Comparison of ENCODE assay signal across 14 cellular contexts in the genomic region with DNA sequence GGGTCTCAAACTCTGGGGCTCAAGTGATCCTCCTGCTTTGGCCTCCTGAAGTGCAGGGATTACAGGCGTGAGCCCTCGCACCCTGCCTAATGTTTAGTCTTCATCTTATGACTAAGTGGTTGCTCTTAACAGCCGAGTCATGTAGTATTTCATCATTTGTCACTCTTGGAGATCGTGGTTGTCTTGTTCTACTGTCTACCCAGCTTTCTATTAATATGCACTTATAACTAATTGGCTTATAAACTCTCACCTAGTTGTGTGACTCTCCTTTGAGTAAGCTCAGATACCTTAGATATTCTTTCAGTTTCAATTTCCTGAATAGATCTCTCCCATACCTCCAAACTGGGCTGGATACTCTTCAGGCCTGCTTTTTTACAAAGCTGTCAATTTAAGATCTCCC. TPM values are rescaled to one million over a fixed set of nuclear protein-coding genes. Genes with fewer than 3 reads are reported as not detected.
DNase-seq lines count a peak whose midpoint lies in the region; ATAC-seq, FAIRE-seq and TF ChIP-seq lines count a peak whose summit lies in the region.
"Had no signal": no experiment of that assay in that cellular context is flagged by ENCODE, and none has a peak within 500 bp of the region (broad histone marks: within the 10 kb centered on the region; RNA-seq: fewer than 3 reads in every experiment).

No MANE protein-coding gene starts in this region.

- peak; percentile 21 to 53 for ATAC-seq in activated T-cell treated with anti-CD3 and anti-CD28 coated beads, Interleukin-2, amount 50 U/mL, for 4 hours
- no peak for ATAC-seq in K562

- H2AFZ ChIP-seq in K562 (ENCODE audit: low read depth, low read length), result no peak overlapping the region

- H3K4me1 ChIP-seq in K562 (replicated peaks in 1 of 2; ENCODE audit: control insufficient read depth in 2 of 2, insufficient read depth in 2 of 2, low read length in 2 of 2) (no peaks in the 10 kb centered on the region), small intestine (ENCODE audit: control insufficient read depth in 2 of 2, insufficient read depth in 1 of 2, low read depth in 1 of 2, low read length in 1 of 2) (peaks cover 4 to 7% of the 10 kb centered on the region in 2 donors), kidney (ENCODE audit: control insufficient read depth in 1 of 2, insufficient read depth in 1 of 2, low read depth in 1 of 2, low read length in 2 of 2) (peaks cover 7 to 16% of the 10 kb centered on the region in 2 donors), tibial nerve (peaks cover 0 to 15% (median 6%) of the 10 kb centered on the region in 4 donors)

- FAIRE-seq in K562 (lab: Jason Lieb, UNC) (no peak), small intestine (lab: Jason Lieb, UNC) (peak; percentile 33), kidney (lab: Jason Lieb, UNC) (no peak)

- TF ChIP-seq CTCF in K562 (IDR thresholded peaks at IDR 0.05 in 2 of 3, conservative IDR thresholded peaks at IDR 0.05 in 1 of 3; ENCODE audit: insufficient read depth in 2 of 3, low read depth in 1 of 3, low read length in 3 of 3), result no peak
- TF ChIP-seq CTCF in kidney (IDR thresholded peaks at IDR 0.05; ENCODE audit: borderline replicate concordance, extremely low read depth, insufficient read depth), result no peak
- TF ChIP-seq CTCF in GM13976 (IDR thresholded peaks at IDR 0.05; ENCODE audit: borderline replicate concordance, control extremely low read depth, extremely low read depth, insufficient read depth, missing control alignments), result no peak
- no peak for TF ChIP-seq CTCF in tibial nerve (IDR thresholded peaks at IDR 0.05)

- H3K9me1 ChIP-seq in K562 (ENCODE audit: control insufficient read depth, insufficient read depth, low read length), result no peaks in the 10 kb centered on the region

- no peaks in the 10 kb centered on the region for H4K20me1 ChIP-seq in K562 (replicated peaks; ENCODE audit: control insufficient read depth, insufficient read depth, low read length)

- in situ Hi-C loops in K562 (cut with MboI) (no loop called here), GM13976 (cut with MboI; ENCODE audit: low sequenced_read_pairs, unreplicated experiment) (no loop called here)

- POLR2A ChIA-PET in K562 (lab: Yijun Ruan, JAX), result interaction anchor here (0.7 to 1.9 kb wide), 3 partner anchors 10 to 17 kb away, joined by 3 to 5 read pairs (median 4); no protein-coding TSS in a partner anchor

- no peak overlapping the region for H3K9ac ChIP-seq in K562 (ENCODE audit: insufficient read depth in 1 of 2, low read depth in 2 of 2, low read length in 2 of 2)
- H3K9ac ChIP-seq in kidney (ENCODE audit: low read length in 2 of 2), result no peak overlapping the region

- no peak overlapping the region for H3K27ac ChIP-seq in K562 (ENCODE audit: extremely low read depth, low read depth, low read length)
- H3K27ac ChIP-seq in small intestine (ENCODE audit: low read depth in 1 of 2, low read length in 1 of 2), result peak overlapping the region; percentile 4 to 47
- H3K27ac ChIP-seq in kidney (ENCODE audit: low read depth in 2 of 2, low read length in 2 of 2), result no peak overlapping the region
- no peak overlapping the region for H3K27ac ChIP-seq in tibial nerve
- H3K27ac ChIP-seq: suprapubic skin had no signal

- BruUV-seq in K562 (replicated peaks; lab: Mats Ljungman, UMichigan), result no TSS peak

- H3K9me3 Mint-ChIP-seq in activated T-cell treated with anti-CD3 and anti-CD28 coated beads, Interleukin-2, amount 50 U/mL, for 4 hours, result peaks cover 3% of the 10 kb centered on the region

- WGBS in K562 (ENCODE audit: insufficient coverage, low coverage, missing lambda C conversion rate), result 0% methylated on average over 4 of the region's 4 CpGs
- WGBS in small intestine, 3 donors, result 43 to 60% (median 51%) methylated on average over 4 of the region's 4 CpGs
- 86 to 90% methylated on average over 4 of the region's 4 CpGs for WGBS in tibial nerve, 2 donors

- peaks cover 16% of the 10 kb centered on the region for H3K4me1 Mint-ChIP-seq in activated T-cell treated with anti-CD3 and anti-CD28 coated beads, Interleukin-2, amount 50 U/mL, for 4 hours (ENCODE audit: low read depth)

- intact Hi-C loops in K562 (cut with micrococcal nuclease), result no loop called here
- intact Hi-C loops in kidney (cut with DNase I), result no loop called here

- H3K4me2 ChIP-seq in K562 (ENCODE audit: insufficient read depth, low read length), result no peak overlapping the region

- peaks cover 6% of the 10 kb centered on the region for H3K36me3 Mint-ChIP-seq in activated T-cell treated with anti-CD3 and anti-CD28 coated beads, Interleukin-2, amount 50 U/mL, for 4 hours (ENCODE audit: insufficient read depth)

- TF ChIP-seq POLR2A in K562 (conservative IDR thresholded peaks at IDR 0.05) (no peak), tibial nerve (IDR thresholded peaks at IDR 0.05) (no peak)

- H3K4me3 ChIP-seq in K562 (no peak overlapping the region), small intestine (ENCODE audit: low read depth in 1 of 2, low read length in 2 of 2) (no peak overlapping the region), kidney (ENCODE audit: low read length in 2 of 2) (no peak overlapping the region), tibial nerve (no peak overlapping the region)
- H3K4me3 ChIP-seq: suprapubic skin had no signal

- H3K9me3 ChIP-seq in K562 (replicated peaks; ENCODE audit: control insufficient read depth, insufficient read depth, low read depth, low read length), result no peaks in the 10 kb centered on the region
- no peaks in the 10 kb centered on the region for H3K9me3 ChIP-seq in small intestine (ENCODE audit: control insufficient read depth, low read depth)
- H3K9me3 ChIP-seq in kidney (ENCODE audit: control insufficient read depth in 1 of 2, low read length in 2 of 2), result no peaks in the 10 kb centered on the region
- H3K9me3 ChIP-seq in tibial nerve, result peaks cover 0 to 3% (median 0%) of the 10 kb centered on the region in 4 donors
- H3K9me3 ChIP-seq: suprapubic skin had no signal

- no peak for DNase-seq in activated T-cell treated with anti-CD3 and anti-CD28 coated beads, Interleukin-2, amount 50 U/mL, for 4 hours
- no peak for DNase-seq in activated T-cell treated with anti-CD3 and anti-CD28 coated beads, Interleukin-2, amount 50 U/mL, for 48 hours
- DNase-seq in M059J (ENCODE audit: low read depth), result peak; percentile 88
- DNase-seq in K562 (ENCODE audit: extremely low read depth in 1 of 4, low spot score in 3 of 4), result no peak
- DNase-seq in small intestine, result peak; percentile 64
- DNase-seq in kidney, result no peak
- DNase-seq in GM13976 (ENCODE audit: low spot score), result no peak
- DNase-seq in tibial nerve (ENCODE audit: low spot score in 2 of 2), result no peak
- DNase-seq: anterior cingulate cortex; effector memory CD4-positive, alpha-beta T cell; GDM1; hippocampal formation; retina had no signal

- no peak overlapping the region for H3K4me3 Mint-ChIP-seq in activated T-cell treated with anti-CD3 and anti-CD28 coated beads, Interleukin-2, amount 50 U/mL, for 4 hours

- TF ChIP-seq EP300 in K562 (IDR thresholded peaks at IDR 0.05; ENCODE audit: low read length), result no peak
- TF ChIP-seq EP300 in tibial nerve (IDR thresholded peaks at IDR 0.05), result no peak

- H3K79me2 ChIP-seq in K562 (ENCODE audit: control insufficient read depth, insufficient read depth, low read length), result no peaks in the 10 kb centered on the region

- H3K27me3 Mint-ChIP-seq in activated T-cell treated with anti-CD3 and anti-CD28 coated beads, Interleukin-2, amount 50 U/mL, for 4 hours (ENCODE audit: low read depth), result no peaks in the 10 kb centered on the region

- H3K36me3 ChIP-seq in K562 (ENCODE audit: control insufficient read depth, insufficient read depth, low read length) (no peaks in the 10 kb centered on the region), small intestine (ENCODE audit: control insufficient read depth in 2 of 2, insufficient read depth in 2 of 2, low read length in 2 of 2) (no peaks in the 10 kb centered on the region), kidney (ENCODE audit: control insufficient read depth in 1 of 2, insufficient read depth in 2 of 2, low read length in 2 of 2) (no peaks in the 10 kb centered on the region), tibial nerve (no peaks in the 10 kb centered on the region)
- H3K36me3 ChIP-seq: suprapubic skin had no signal

- no peak for TF ChIP-seq RAD21 in K562 (CRISPR knock-in tag; conservative IDR thresholded peaks at IDR 0.05 in 1 of 2, IDR thresholded peaks at IDR 0.05 in 1 of 2)

- CTCF ChIA-PET in K562 (lab: Yijun Ruan, JAX; ENCODE audit: low intra/inter-chr PET ratio), result no interaction called here

- H3K27me3 ChIP-seq in K562 (ENCODE audit: control insufficient read depth in 2 of 2, insufficient read depth in 2 of 2, low read length in 2 of 2), result no peaks in the 10 kb centered on the region
- H3K27me3 ChIP-seq in small intestine (ENCODE audit: control insufficient read depth in 2 of 2, insufficient read depth in 2 of 2, low read length in 2 of 2), result no peaks in the 10 kb centered on the region
- no peaks in the 10 kb centered on the region for H3K27me3 ChIP-seq in tibial nerve
- H3K27me3 ChIP-seq: suprapubic skin had no signal

TF ChIP-seq in K562, 482 proteins besides CTCF, POLR2A, EP300 and RAD21 (continues in another document):
- TF ChIP-seq EGR1 (conservative IDR thresholded peaks at IDR 0.05) (no peak), MEF2D (tag; conservative IDR thresholded peaks at IDR 0.05; ENCODE audit: low read depth) (no peak)

RNA-seq across cellular contexts. Expression of a gene that starts 19.9 kb away (rescaled TPM):
- 1 to 10 TPM; 4.0 to 5.4 (median 4.1) TPM for total RNA-seq in activated T-cell treated with anti-CD3 and anti-CD28 coated beads, Interleukin-2, amount 50 U/mL, for 4 hours
- 46.1 and 55.4 TPM in 2 replicates for total RNA-seq in M059J (2014; rRNA removed; shearing (Covaris generic))
- 0.58 and 0.62 TPM in 2 replicates for total RNA-seq in K562 (2011; cell fraction: chromatin; rRNA removed; ENCODE audit: low replicate concordance)
- 0.17 and 0.79 TPM in 2 replicates for total RNA-seq in K562 (2011; cell fraction: nucleolus; rRNA removed)
- total RNA-seq in K562 (2011; cell fraction: nucleoplasm; rRNA removed), result 0.51 and 1.1 TPM in 2 replicates
- 0.59 and 0.86 TPM in 2 replicates for total RNA-seq in K562 (2014; rRNA removed)
- 0.40 and 0.51 TPM in 2 replicates for total RNA-seq in K562 (2014; rRNA removed; fragmentation: Illumina TruSeq; extraction: Trizol)
- total RNA-seq in K562 (2015; rRNA removed; fragmentation: Illumina TruSeq; extraction: Trizol), result 0.29 and 0.34 TPM in 2 replicates
- total RNA-seq in K562 (2021), result 0.44 and 0.83 TPM in 2 replicates
- 0.11 and 0.35 TPM in 2 replicates for polyA plus RNA-seq in K562 (2011; rRNA removed)
- 0.19 and 0.27 TPM in 2 replicates for polyA plus RNA-seq in K562 (2011; cell fraction: cytosol; rRNA removed)
- polyA plus RNA-seq in K562 (2011; cell fraction: nucleus; rRNA removed), result 0.11 and 0.18 TPM in 2 replicates
- polyA plus RNA-seq in K562 (2012), result 0.40 and 0.64 TPM in 2 replicates
- polyA plus RNA-seq in K562 (2014; fragmentation: Illumina TruSeq; extraction: Trizol), result 0.22 and 0.30 TPM in 2 replicates
- under 1 TPM; 0.11 to 0.17 TPM for polyA plus RNA-seq in K562 (2014; fragmentation: Nextera tagmentation; extraction: Ambion mirVana)
- 0.24 and 0.25 TPM in 2 replicates for polyA plus RNA-seq in K562 (2014; rRNA removed)
- polyA minus RNA-seq in K562 (2011; rRNA and poly(A)+ RNA removed), result 0.36 and 1.3 TPM in 2 replicates
- polyA minus RNA-seq in K562 (2011; cell fraction: cytosol; rRNA and poly(A)+ RNA removed), result 0.10 and 1.2 TPM in 2 replicates
- 0.13 TPM in 1 of 2 replicates, not detected in the other for polyA minus RNA-seq in K562 (2011; cell fraction: nucleus; rRNA and poly(A)+ RNA removed)
- 10 to 100 TPM in 2 of 3 donors, 1 to 10 TPM in 1; 7.8 to 21.8 (median 10.3) TPM for polyA plus RNA-seq in small intestine
- total RNA-seq in kidney, result 42.3 TPM
- polyA plus RNA-seq in kidney (ENCODE audit: insufficient read depth, low read depth, low replicate concordance), result 17.4 TPM
- 10 to 100 TPM; 45.3 to 74.9 (median 67.7) TPM for total RNA-seq in tibial nerve

Comparison
In these comparisons a context has a peak if more than half of its experiments do, and no peak if none do; other contexts are left out.
1. DNase-seq: peak in M059J (single experiment) and small intestine (single experiment); none in activated T-cell treated with anti-CD3 and anti-CD28 coated beads, Interleukin-2, amount 50 U/mL, for 4 hours (single experiment), activated T-cell treated with anti-CD3 and anti-CD28 coated beads, Interleukin-2, amount 50 U/mL, for 48 hours (0 of 2), K562 (0 of 4), kidney (single experiment), GM13976 (single experiment) and tibial nerve (0 of 2).
2. H3K27ac ChIP-seq: peak in small intestine (2 of 2); none in K562 (single experiment), kidney (0 of 2) and tibial nerve (0 of 4).